Comparison of ENCODE assay signal across 27 cellular contexts in genomic region chr6:1643830-1644445, GRCh38. TPM values are rescaled to one million over a fixed set of nuclear protein-coding genes. Genes with fewer than 3 reads are reported as not detected.
"Had no signal": no experiment of that assay in that cellular context is flagged by ENCODE, and none has a peak within 500 bp of the region (broad histone marks: within the 10 kb centered on the region; RNA-seq: fewer than 3 reads in every experiment).

No MANE protein-coding gene starts in this region.

- H3K36me3 ChIP-seq: SJCRH30 had no signal

- H3K4me1 ChIP-seq: SJCRH30 had no signal

- H3K4me2 ChIP-seq: SK-N-SH had no signal

- DNase-seq: activated CD4-positive, alpha-beta memory T cell treated with anti-CD3 and anti-CD28 coated beads, Interleukin-2, amount 10 ng/mL, durations not matched to agents 7 days and 5 days; activated CD4-positive, alpha-beta T cell treated with anti-CD3 and anti-CD28 coated beads for 36 hours; activated CD4-positive, alpha-beta T cell treated with anti-CD3 and anti-CD28 coated beads, Interleukin-2, amount 50 U/mL, for 1 hour; activated gamma-delta T cell; activated naive CD4-positive, alpha-beta T cell treated with anti-CD3 and anti-CD28 coated beads, Interleukin-2, amount 10 ng/mL, durations not matched to agents 7 days and 5 days; activated naive CD8-positive, alpha-beta T cell treated with anti-CD3 and anti-CD28 coated beads for 36 hours; activated T-cell treated with anti-CD3 and anti-CD28 coated beads for 4 hours; activated T-cell treated with anti-CD3 and anti-CD28 coated beads, Interleukin-2, amount 50 U/mL, for 48 hours; cerebellar nuclear complex; NCI-H1048; NCI-H146; NCI-H187 treated with DMSO at 0.1 percent for 48 hours; NCI-H2107; NCI-H2171 treated with DMSO at 0.1 percent for 48 hours; NCI-H226; NCI-H526; NCI-H82; NK-92 treated with Interleukin-12 subunit alpha and Interleukin-12 subunit beta, amount 100 ng/mL, for 24 hours; Peyer's patch; Right ventricle myocardium superior; SJCRH30; SK-N-SH; T-helper 1 cell had no signal

- H3K4me3 ChIP-seq: Peyer's patch, SJCRH30 had no signal

- ATAC-seq: activated CD4-positive, alpha-beta T cell treated with anti-CD3 and anti-CD28 coated beads for 36 hours; activated T-helper 17 cell treated with anti-CD3 and anti-CD28 coated beads, Interleukin-2, amount 50 U/mL, for 72 hours had no signal

- H3K9ac ChIP-seq: SK-N-SH had no signal

- H3K27me3 ChIP-seq: Peyer's patch, SJCRH30 had no signal

- H3K9me3 ChIP-seq: Peyer's patch, SJCRH30, SK-N-SH had no signal

- H3K27ac ChIP-seq: Peyer's patch, RWPE1, SJCRH30, VCaP had no signal

- H3K9me2 ChIP-seq: SK-N-SH had no signal

RNA-seq across cellular contexts. Expression of gene FOXC1, which starts 34.2 kb away (rescaled TPM):
- total RNA-seq: activated naive CD8-positive, alpha-beta T cell treated with anti-CD3 and anti-CD28 coated beads for 36 hours; activated T-helper 17 cell treated with anti-CD3 and anti-CD28 coated beads, Interleukin-2, amount 50 U/mL, for 72 hours; T-helper 2 cell treated with Interferon-gamma antibody and Interleukin-4, amounts not matched to agents 100 ng/mL and 5 ng/mL, for 36 hours had no signal
